ENCODE assay signal across 8 cellular contexts in genomic region chr11:65315204-65315865, GRCh38. TPM values are rescaled to one million over a fixed set of nuclear protein-coding genes. Genes with fewer than 3 reads are reported as not detected.
DNase-seq lines count a peak whose midpoint lies in the region; ATAC-seq lines count a peak whose summit lies in the region.

No MANE protein-coding gene starts in this region.

- DNase-seq in Daoy (ENCODE audit: low read depth) (peak; percentile 87), NCI-H774 (lab: John Stamatoyannopoulos, UW) (peak; percentile 57), lung microvascular endothelial cell (ENCODE audit: low read depth in 2 of 2) (peak; percentile 78 to 79)
- peak; percentile 95 for DNase-seq in activated CD8-positive, alpha-beta memory T cell treated with anti-CD3 and anti-CD28 coated beads for 24 hours
- DNase-seq in effector CD4-positive, alpha-beta T cell: peak; percentile 77
- peak; percentile 69 for DNase-seq in stimulated activated CD8-positive, alpha-beta memory T cell treated with anti-CD3 and anti-CD28 coated beads, Interleukin-12 subunit alpha, Interleukin-12 subunit beta, amount 100 ng/mL, for 1 hour (ENCODE audit: low read depth)

- peak; percentile 12 for ATAC-seq in HG03066 (IDR thresholded peaks at IDR 0.05; ENCODE audit: low read depth, unreplicated experiment)
- ATAC-seq in GM18870 (IDR thresholded peaks at IDR 0.05; ENCODE audit: unreplicated experiment): no peak

RNA-seq across cellular contexts. Expression of gene CDC42EP2, which starts 0.7 kb away (rescaled TPM):
- 2.8 and 2.9 TPM in 2 replicates for total RNA-seq in Daoy (2014; rRNA removed; shearing (Covaris generic))
- 5.4 and 10.1 TPM in 2 replicates for total RNA-seq in lung microvascular endothelial cell

RNA-seq across cellular contexts. Expression of gene DPF2, which starts 18.3 kb away (rescaled TPM):
- 47.7 and 47.8 TPM in 2 replicates for total RNA-seq in Daoy (2014; rRNA removed; shearing (Covaris generic))
- total RNA-seq in lung microvascular endothelial cell: 17.9 and 18.3 TPM in 2 replicates

RNA-seq across cellular contexts. Expression of gene TIGD3, which starts 39.2 kb away (rescaled TPM):
- 0.34 and 0.42 TPM in 2 replicates for total RNA-seq in Daoy (2014; rRNA removed; shearing (Covaris generic))
- total RNA-seq in lung microvascular endothelial cell: 0.22 TPM in 1 of 2 replicates, not detected in the other

RNA-seq across cellular contexts. Expression of gene POLA2, which starts 53.6 kb away (rescaled TPM):
- total RNA-seq in Daoy (2014; rRNA removed; shearing (Covaris generic)): 26.5 and 31.2 TPM in 2 replicates
- 1.8 and 3.5 TPM in 2 replicates for total RNA-seq in lung microvascular endothelial cell
